7 cellular contexts compared by ENCODE assay signal in the genomic region with DNA sequence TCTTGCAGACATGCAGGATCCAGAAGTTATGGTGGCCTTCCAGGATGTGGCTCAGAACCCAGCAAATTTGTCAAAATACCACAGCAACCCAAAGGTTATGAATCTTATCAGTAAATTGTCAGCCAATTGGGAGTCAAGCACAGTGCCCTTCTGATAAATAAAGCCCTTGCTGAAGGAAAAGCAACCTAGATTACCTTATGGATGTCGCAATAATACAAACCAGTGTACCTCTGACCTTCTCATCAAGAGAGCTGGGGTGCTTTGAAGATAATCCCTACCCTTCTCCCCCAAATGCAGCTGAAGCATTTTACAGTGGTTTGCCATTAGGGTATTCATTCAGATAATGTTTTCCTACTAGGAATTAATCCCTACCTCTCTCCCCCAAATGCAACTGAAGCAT.
DNase-seq lines count a peak whose midpoint lies in the region; ATAC-seq, FAIRE-seq and TF ChIP-seq lines count a peak whose summit lies in the region.
"Not testable (repeated sequence)": the region's sequence is repeated elsewhere in the genome, so short reads cannot be mapped to it uniquely, and the experiment has no call there.

No MANE protein-coding gene starts in this region.

- H3K9ac ChIP-seq in IMR-90 (ENCODE audit: low read depth, low read length); H1 (replicated peaks in 1 of 4; ENCODE audit: extremely low read depth in 1 of 4, low read depth in 3 of 4, low read length in 3 of 4); trophoblast cell (ENCODE audit: low read length): not testable (repeated sequence)

- not testable (repeated sequence) for H3K4me3 Mint-ChIP-seq in GM23338

- H3K4me1 Mint-ChIP-seq in GM23338: not testable (repeated sequence)

- not testable (repeated sequence) for H4K12ac ChIP-seq in trophoblast cell (ENCODE audit: low read depth, low read length)

- not testable (repeated sequence) for H3K9me2 ChIP-seq in GM23338 (ENCODE audit: insufficient read depth)

- not testable (repeated sequence) for H3K79me2 ChIP-seq in GM23338 (replicated peaks; ENCODE audit: insufficient read depth); H1 (ENCODE audit: control insufficient read depth in 1 of 2, insufficient read depth in 2 of 2, low read length in 2 of 2); trophoblast cell (ENCODE audit: control insufficient read depth, insufficient read depth, low read length, poor library complexity)

- not testable (repeated sequence) for H2AK5ac ChIP-seq in IMR-90 (ENCODE audit: low read depth, low read length); H1 (ENCODE audit: low read depth, low read length); trophoblast cell (ENCODE audit: low read length)

- BruUV-seq in IMR-90 (replicated peaks; lab: Mats Ljungman, UMichigan): not testable (repeated sequence)

- not testable (repeated sequence) for H4K8ac ChIP-seq in IMR-90 (ENCODE audit: low read depth in 2 of 2, low read length in 2 of 2); H1 (ENCODE audit: extremely low read depth, insufficient read depth, low read length); trophoblast cell (ENCODE audit: low read depth, low read length)

- not testable (repeated sequence) for H3K9me3 ChIP-seq in IMR-90 (ENCODE audit: control insufficient read depth, insufficient read depth, low read length); H1 (ENCODE audit: insufficient read depth in 2 of 2, low read depth in 1 of 2, low read length in 1 of 2); trophoblast cell (ENCODE audit: insufficient read depth, low read depth, low read length)

- not testable (repeated sequence) for H3K23me2 ChIP-seq in H1 (ENCODE audit: low read depth, low read length)

- TF ChIP-seq EP300 in Ishikawa (IDR thresholded peaks at IDR 0.05; ENCODE audit: borderline replicate concordance); H1 (IDR thresholded peaks at IDR 0.05; ENCODE audit: borderline replicate concordance in 1 of 2, low read depth in 2 of 2, low read length in 2 of 2): not testable (repeated sequence)

- not testable (repeated sequence) for H3K14ac ChIP-seq in IMR-90 (replicated peaks; ENCODE audit: low read depth, low read length); H1 (ENCODE audit: insufficient read length); trophoblast cell (ENCODE audit: low read length)

- intact Hi-C loops in IMR-90 (cut with micrococcal nuclease): not testable (repeated sequence)

- H3K23ac ChIP-seq in IMR-90 (ENCODE audit: low read depth, low read length); H1 (ENCODE audit: insufficient read length); trophoblast cell (ENCODE audit: low read length): not testable (repeated sequence)

- WGBS in IMR-90 (ENCODE audit: extremely low coverage in 2 of 2, insufficient read length in 1 of 2), 2 experiments: no CpG with 5 or more reads among the region's 1 CpG
- 88% methylated on average over 1 of the region's 1 CpG; no CpG with 5 or more reads in 1 of the 2 experiments for WGBS in H1 (ENCODE audit: extremely low coverage in 1 of 2, insufficient coverage in 1 of 2, insufficient read length in 1 of 2, insufficient replicate concordance in 2 of 2, low coverage in 1 of 2, low lambda C conversion rate in 2 of 2, missing lambda C conversion rate in 1 of 2), 2 experiments
- WGBS in trophoblast cell (ENCODE audit: extremely low coverage, insufficient coverage, insufficient read length): no CpG with 5 or more reads among the region's 1 CpG

- TF ChIP-seq CTCF in GM23338 (conservative IDR thresholded peaks at IDR 0.05; ENCODE audit: low read depth in 2 of 2); IMR-90 (conservative IDR thresholded peaks at IDR 0.05; ENCODE audit: low read depth, low read length); H1 (IDR thresholded peaks at IDR 0.05; ENCODE audit: control extremely low read depth in 1 of 3, insufficient read depth in 1 of 3, low read depth in 1 of 3, low read length in 3 of 3): not testable (repeated sequence)

- FAIRE-seq in H1 (lab: Jason Lieb, UNC): not testable (repeated sequence)

- H3K36me3 Mint-ChIP-seq in GM23338 (ENCODE audit: low read depth): not testable (repeated sequence)

- not testable (repeated sequence) for H3K18ac ChIP-seq in IMR-90 (ENCODE audit: low read depth, low read length); H1 (ENCODE audit: extremely low read depth, low read length); trophoblast cell (ENCODE audit: low read length)

- H3K9me3 Mint-ChIP-seq in GM23338: not testable (repeated sequence)

- not testable (repeated sequence) for H4K20me1 ChIP-seq in GM23338 (replicated peaks; ENCODE audit: insufficient read depth); IMR-90 (ENCODE audit: insufficient read depth, low read length); H1 (replicated peaks in 1 of 2; ENCODE audit: control insufficient read depth in 1 of 2, insufficient read depth in 2 of 2, low read length in 2 of 2)

- H4K5ac ChIP-seq in IMR-90 (ENCODE audit: low read depth, low read length); H1 (ENCODE audit: insufficient read length, low read depth, low read length): not testable (repeated sequence)

- H3K4me3 ChIP-seq in GM23338; IMR-90 (ENCODE audit: insufficient read depth, low read depth, low read length); H1 (ENCODE audit: extremely low read depth in 1 of 4, insufficient read depth in 2 of 4, low read depth in 3 of 4, low read length in 4 of 4); trophoblast cell (ENCODE audit: low read depth, low read length): not testable (repeated sequence)

- not testable (repeated sequence) for H3K27me3 ChIP-seq in GM23338 (ENCODE audit: insufficient read depth); IMR-90 (ENCODE audit: control insufficient read depth, insufficient read depth, low read length); H1 (replicated peaks in 1 of 4; ENCODE audit: control insufficient read depth in 3 of 4, extremely low read depth in 1 of 4, insufficient read depth in 3 of 4, low read length in 3 of 4); trophoblast cell (ENCODE audit: insufficient read depth, low read length)

- not testable (repeated sequence) for H3K4me1 ChIP-seq in GM23338 (ENCODE audit: insufficient read depth); IMR-90 (ENCODE audit: control insufficient read depth, insufficient read depth, low read length); H1 (replicated peaks in 1 of 4; ENCODE audit: control insufficient read depth in 3 of 4, insufficient read depth in 4 of 4, low read length in 3 of 4); trophoblast cell (ENCODE audit: control insufficient read depth in 1 of 2, insufficient read depth in 2 of 2, low read length in 2 of 2)

- not testable (repeated sequence) for H2AK9ac ChIP-seq in IMR-90 (replicated peaks; ENCODE audit: low read depth, low read length, poor library complexity)

- not testable (repeated sequence) for H2BK12ac ChIP-seq in H1 (ENCODE audit: low read depth, low read length); trophoblast cell (ENCODE audit: low read length)

- not testable (repeated sequence) for H2BK15ac ChIP-seq in IMR-90 (ENCODE audit: low read depth, low read length); H1 (ENCODE audit: low read length)

- H2BK120ac ChIP-seq in IMR-90 (ENCODE audit: low read depth, low read length); H1 (replicated peaks; ENCODE audit: low read depth, low read length); trophoblast cell (ENCODE audit: insufficient read depth, low read length, poor library complexity): not testable (repeated sequence)

- H3K36me3 ChIP-seq in GM23338 (ENCODE audit: insufficient read depth); IMR-90 (ENCODE audit: control insufficient read depth, insufficient read depth, low read length); H1 (ENCODE audit: control insufficient read depth in 2 of 4, insufficient read depth in 4 of 4, low read length in 3 of 4); trophoblast cell (ENCODE audit: control insufficient read depth in 1 of 2, insufficient read depth in 2 of 2, low read length in 2 of 2): not testable (repeated sequence)

- dilution Hi-C loops in IMR-90 (cut with HindIII; ENCODE audit: low sequenced_read_pairs, unreplicated experiment): not testable (repeated sequence)

- H3K27ac Mint-ChIP-seq in GM23338: not testable (repeated sequence)

- H2AFZ ChIP-seq in GM23338: 0 out of 2 replicates have a peak overlapping the region, but pooled peaks have one; percentile 25
- H2AFZ ChIP-seq in IMR-90 (replicated peaks; ENCODE audit: low read length, poor library complexity); H1 (ENCODE audit: low read length); trophoblast cell (ENCODE audit: insufficient read depth, low read length, poor library complexity): not testable (repeated sequence)

- not testable (repeated sequence) for H3K56ac ChIP-seq in IMR-90 (ENCODE audit: extremely low read depth, insufficient read depth, low read length); H1 (replicated peaks; ENCODE audit: insufficient read length, low read depth, low read length)

- not testable (repeated sequence) for H2BK20ac ChIP-seq in IMR-90 (ENCODE audit: low read depth, low read length); H1 (ENCODE audit: low read length)

- ATAC-seq in GM23338; IMR-90 (ENCODE audit: low read depth): not testable (repeated sequence)

- H3K9me1 ChIP-seq in IMR-90 (ENCODE audit: insufficient read depth, low read length): not testable (repeated sequence)

- not testable (repeated sequence) for H3F3A ChIP-seq in GM23338 (replicated peaks; ENCODE audit: low read depth)

- POLR2A ChIA-PET in IMR-90 (lab: Charles Lee; ENCODE audit: unreplicated experiment); H1 (lab: Charles Lee; ENCODE audit: partially characterized antibody): not testable (repeated sequence)

- TF ChIP-seq RAD21 in IMR-90 (IDR thresholded peaks at IDR 0.05; ENCODE audit: low read length); Ishikawa (IDR thresholded peaks at IDR 0.05; ENCODE audit: low read depth); H1 (IDR thresholded peaks at IDR 0.05 in 1 of 2, conservative IDR thresholded peaks at IDR 0.05 in 1 of 2; ENCODE audit: low read depth in 2 of 2, low read length in 2 of 2): not testable (repeated sequence)

- not testable (repeated sequence) for H3K27ac ChIP-seq in GM23338 (ENCODE audit: low read depth); IMR-90 (ENCODE audit: insufficient read depth, low read length); H1 (ENCODE audit: low read depth, low read length)
- H3K27ac ChIP-seq in trophoblast cell (ENCODE audit: low read depth, low read length): peak overlapping the region; percentile 33

- H3K4me2 ChIP-seq in GM23338; IMR-90 (ENCODE audit: low read depth, low read length); H1 (ENCODE audit: insufficient read depth in 1 of 2, low read depth in 2 of 2, low read length in 2 of 2); trophoblast cell (ENCODE audit: low read length): not testable (repeated sequence)

- not testable (repeated sequence) for TF ChIP-seq POLR2A in IMR-90 (IDR thresholded peaks at IDR 0.05; ENCODE audit: low read depth, low read length); H1 (IDR thresholded peaks at IDR 0.05; ENCODE audit: control extremely low read depth in 1 of 2, low read depth in 2 of 2, low read length in 2 of 2)

- CTCF ChIA-PET in IMR-90 (lab: Yijun Ruan, JAX): not testable (repeated sequence)
- CTCF ChIA-PET in H1 (lab: Charles Lee; ENCODE audit: partially characterized antibody): interaction anchor here (1.7 kb wide), 1 partner anchor 58 kb away, joined by 5 read pairs; no protein-coding TSS in a partner anchor

- not testable (repeated sequence) for H3K79me1 ChIP-seq in IMR-90 (ENCODE audit: low read depth in 1 of 2, low read length in 2 of 2); H1 (ENCODE audit: low read depth, low read length); trophoblast cell (ENCODE audit: low read length)

- H3K27me3 Mint-ChIP-seq in GM23338 (ENCODE audit: insufficient read depth, low read depth, poor library complexity): not testable (repeated sequence)

- not testable (repeated sequence) for H4K91ac ChIP-seq in IMR-90 (ENCODE audit: insufficient read depth, low read depth, low read length); H1 (replicated peaks; ENCODE audit: insufficient read length, low read length); trophoblast cell (ENCODE audit: low read depth, low read length)

- not testable (repeated sequence) for H3K4ac ChIP-seq in IMR-90 (ENCODE audit: low read depth, low read length); H1 (replicated peaks; ENCODE audit: insufficient read length, low read depth, low read length)
- H3K4ac ChIP-seq in trophoblast cell (ENCODE audit: low read depth, low read length): peak overlapping the region; percentile 30

- in situ Hi-C loops in IMR-90 (cut with MboI; ENCODE audit: low sequenced_read_pairs): not testable (repeated sequence)

- not testable (repeated sequence) for DNase-seq in GM23338 (ENCODE audit: low spot score); IMR-90; H1 (ENCODE audit: low read depth in 1 of 2, low spot score in 2 of 2); trophoblast cell
- peak; percentile 73 for DNase-seq in NCI-H226
- peak; percentile 16 for DNase-seq in amniotic epithelial cell (ENCODE audit: low read depth)

- H2BK5ac ChIP-seq in IMR-90 (ENCODE audit: low read depth, low read length, poor library complexity, severe bottlenecking); H1 (ENCODE audit: low read depth, low read length); trophoblast cell (ENCODE audit: low read depth, low read length, poor library complexity): not testable (repeated sequence)
